8 cellular contexts compared by ENCODE assay signal in genomic region chr1:27436204-27437159, GRCh38. TPM values are rescaled to one million over a fixed set of nuclear protein-coding genes. Genes with fewer than 3 reads are reported as not detected.
DNase-seq lines count a peak whose midpoint lies in the region; ATAC-seq and TF ChIP-seq lines count a peak whose summit lies in the region.

No MANE protein-coding gene starts in this region.

- H3K4me1 Mint-ChIP-seq in activated naive CD4-positive, alpha-beta T cell treated with anti-CD3 and anti-CD28 coated beads, Interleukin-2, amount 10 ng/mL, durations not matched to agents 7 days and 5 days: peaks cover 71% of the 10 kb centered on the region
- H3K4me1 Mint-ChIP-seq in nephron progenitor cell: peaks cover 44% of the 10 kb centered on the region

- peak overlapping the region; percentile 88 for H3K27ac Mint-ChIP-seq in activated naive CD4-positive, alpha-beta T cell treated with anti-CD3 and anti-CD28 coated beads, Interleukin-2, amount 10 ng/mL, durations not matched to agents 7 days and 5 days
- peak overlapping the region; percentile 78 for H3K27ac Mint-ChIP-seq in nephron progenitor cell

- peaks cover 45% of the 10 kb centered on the region for H3K36me3 Mint-ChIP-seq in activated naive CD4-positive, alpha-beta T cell treated with anti-CD3 and anti-CD28 coated beads, Interleukin-2, amount 10 ng/mL, durations not matched to agents 7 days and 5 days
- H3K36me3 Mint-ChIP-seq in nephron progenitor cell (ENCODE audit: low read depth): peaks cover 13% of the 10 kb centered on the region

- H3K36me3 ChIP-seq in SJSA1: peaks cover 7% of the 10 kb centered on the region

- peak overlapping the region; percentile 65 for H3K4me3 Mint-ChIP-seq in activated naive CD4-positive, alpha-beta T cell treated with anti-CD3 and anti-CD28 coated beads, Interleukin-2, amount 10 ng/mL, durations not matched to agents 7 days and 5 days
- no peak overlapping the region for H3K4me3 Mint-ChIP-seq in nephron progenitor cell

- no peak for DNase-seq in activated naive CD4-positive, alpha-beta T cell treated with anti-CD3 and anti-CD28 coated beads, Interleukin-2, amount 10 ng/mL, durations not matched to agents 7 days and 5 days
- DNase-seq in activated naive CD4-positive, alpha-beta T cell (lab: John Stamatoyannopoulos, UW): no peak
- DNase-seq in SJSA1 (ENCODE audit: low read depth in 1 of 2, low spot score in 2 of 2): peak in 1 of 2 experiments; percentile 78
- peak; percentile 60 for DNase-seq in epidermal melanocyte (ENCODE audit: insufficient read length, low spot score)
- DNase-seq in nephron progenitor cell: no peak
- no peak for DNase-seq in GM19240 (ENCODE audit: insufficient read length, low spot score)

- ATAC-seq in GM18861 (IDR thresholded peaks at IDR 0.05; ENCODE audit: unreplicated experiment): no peak
- ATAC-seq in GM21576 (IDR thresholded peaks at IDR 0.05; ENCODE audit: unreplicated experiment): no peak

- no peaks in the 10 kb centered on the region for H3K27me3 ChIP-seq in SJSA1 (replicated peaks)

- peaks cover 36% of the 10 kb centered on the region for H3K4me1 ChIP-seq in SJSA1 (replicated peaks)

- no peak for TF ChIP-seq CTCF in nephron progenitor cell (IDR thresholded peaks at IDR 0.05)

- no peaks in the 10 kb centered on the region for H3K9me3 ChIP-seq in SJSA1 (replicated peaks)

- H3K9me3 Mint-ChIP-seq in activated naive CD4-positive, alpha-beta T cell treated with anti-CD3 and anti-CD28 coated beads, Interleukin-2, amount 10 ng/mL, durations not matched to agents 7 days and 5 days: no peaks in the 10 kb centered on the region
- no peaks in the 10 kb centered on the region for H3K9me3 Mint-ChIP-seq in nephron progenitor cell

- peak overlapping the region; percentile 62 for H3K27ac ChIP-seq in SJSA1

- no peaks in the 10 kb centered on the region for H3K27me3 Mint-ChIP-seq in activated naive CD4-positive, alpha-beta T cell treated with anti-CD3 and anti-CD28 coated beads, Interleukin-2, amount 10 ng/mL, durations not matched to agents 7 days and 5 days
- H3K27me3 Mint-ChIP-seq in nephron progenitor cell (ENCODE audit: low read depth, poor library complexity): peaks cover 6% of the 10 kb centered on the region

- CTCF ChIA-PET in activated naive CD4-positive, alpha-beta T cell treated with anti-CD3 and anti-CD28 coated beads, Interleukin-2, amount 10 ng/mL, durations not matched to agents 7 days and 5 days (lab: Charles Lee): interaction anchor here (0.7 to 1.8 kb wide), 4 partner anchors 19 to 169 kb away, joined by 3 to 4 read pairs (median 4); no protein-coding TSS in a partner anchor

- H3K4me3 ChIP-seq in SJSA1: no peak overlapping the region

RNA-seq across cellular contexts. Expression of gene GPR3, which starts 44.1 kb away (rescaled TPM):
- 0.38 and 1.4 TPM in 2 replicates for total RNA-seq in SJSA1 (2014; rRNA removed; shearing (Covaris generic))

RNA-seq across cellular contexts. Expression of gene CD164L2, which starts 53.3 kb away (rescaled TPM):
- not detected in 2 replicates for total RNA-seq in SJSA1 (2014; rRNA removed; shearing (Covaris generic))

RNA-seq across cellular contexts. Expression of gene WASF2, which starts 53.5 kb away (rescaled TPM):
- total RNA-seq in SJSA1 (2014; rRNA removed; shearing (Covaris generic)): 16.4 and 19.2 TPM in 2 replicates
